ENCODE assay signal across 19 cellular contexts in the genomic region with DNA sequence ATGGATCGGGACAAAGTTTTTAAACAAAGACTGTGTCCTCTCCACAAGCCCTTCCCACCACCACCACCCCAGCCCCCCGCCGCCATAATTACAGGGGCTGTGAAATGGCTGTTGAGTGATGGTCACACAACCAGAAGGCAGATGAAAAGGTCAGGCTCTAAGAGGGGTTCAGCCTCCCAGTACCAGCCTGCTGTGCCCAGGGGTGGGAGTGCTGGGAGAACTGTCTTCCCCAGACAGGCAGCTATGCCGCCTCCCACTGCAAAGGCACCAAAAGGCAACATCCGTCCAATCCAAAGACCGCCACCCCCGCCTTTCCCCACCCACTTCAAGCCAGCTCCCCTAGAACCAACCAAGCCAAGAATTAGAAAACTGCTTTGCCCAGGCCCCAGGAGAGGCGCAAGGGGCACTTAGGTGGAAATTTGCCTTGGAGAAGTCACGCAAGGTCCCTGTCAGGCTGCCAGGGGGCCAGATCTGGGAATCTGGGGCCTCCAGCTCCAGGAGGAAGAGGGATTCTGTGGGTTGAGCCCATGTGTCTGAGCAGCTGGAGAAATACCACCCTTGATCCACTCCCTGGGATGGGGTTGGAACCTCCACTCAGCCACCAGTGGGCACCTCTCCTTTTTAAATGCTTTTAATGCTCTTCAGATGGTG. TPM values are rescaled to one million over a fixed set of nuclear protein-coding genes. Genes with fewer than 3 reads are reported as not detected.
DNase-seq lines count a peak whose midpoint lies in the region; ATAC-seq and TF ChIP-seq lines count a peak whose summit lies in the region.
"Had no signal": no experiment of that assay in that cellular context is flagged by ENCODE, and none has a peak within 500 bp of the region (broad histone marks: within the 10 kb centered on the region; RNA-seq: fewer than 3 reads in every experiment).

No MANE protein-coding gene starts in this region.

- H3F3A ChIP-seq in SK-N-SH (replicated peaks; ENCODE audit: insufficient read depth), result peaks cover 35% of the 10 kb centered on the region

- H3K9me2 ChIP-seq in SK-N-SH, result no peaks in the 10 kb centered on the region

- H3K27ac ChIP-seq in left ventricle myocardium inferior (replicated peaks), result peak overlapping the region; percentile 77
- H3K27ac ChIP-seq in upper lobe of right lung, result no peak overlapping the region
- no peak overlapping the region; a peak in 1 of 4 replicates for H3K27ac ChIP-seq in SK-N-SH (ENCODE audit: low read depth in 2 of 2, low read length in 1 of 2)
- H3K27ac ChIP-seq: neural progenitor cell had no signal

- no peak overlapping the region for H3K9ac ChIP-seq in SK-N-SH
- H3K9ac ChIP-seq: neural progenitor cell had no signal

- POLR2A ChIA-PET in SK-N-SH (lab: Yijun Ruan, JAX), result no interaction called here

- TF ChIP-seq CTCF in left ventricle myocardium inferior (IDR thresholded peaks at IDR 0.05; ENCODE audit: borderline replicate concordance), result no peak
- TF ChIP-seq CTCF in upper lobe of right lung (IDR thresholded peaks at IDR 0.05), result no peak
- no peak for TF ChIP-seq CTCF in SK-N-SH (IDR thresholded peaks at IDR 0.05)

- H3K27me3 ChIP-seq in left ventricle myocardium inferior (ENCODE audit: low read depth), result no peaks in the 10 kb centered on the region
- no peaks in the 10 kb centered on the region for H3K27me3 ChIP-seq in upper lobe of right lung
- H3K27me3 ChIP-seq in SK-N-SH (ENCODE audit: insufficient read depth), result no peaks in the 10 kb centered on the region
- H3K27me3 ChIP-seq: breast epithelium, neural progenitor cell had no signal

- peaks cover 24% of the 10 kb centered on the region for H4K20me1 ChIP-seq in SK-N-SH (ENCODE audit: insufficient read depth)

- peaks cover 73% of the 10 kb centered on the region for H3K4me1 ChIP-seq in left ventricle myocardium inferior
- H3K4me1 ChIP-seq in upper lobe of right lung, result peaks cover 25% of the 10 kb centered on the region
- peaks cover 7 to 9% of the 10 kb centered on the region in 2 experiments; a peak in 3 of 4 replicates for H3K4me1 ChIP-seq in SK-N-SH (ENCODE audit: control insufficient read depth in 1 of 2, insufficient read depth in 2 of 2, low read depth in 1 of 2, low read length in 1 of 2)
- H3K4me1 ChIP-seq: breast epithelium, neural progenitor cell had no signal

- no peak for TF ChIP-seq RAD21 in SK-N-SH (IDR thresholded peaks at IDR 0.05; ENCODE audit: low read length)

- H3K79me2 ChIP-seq in SK-N-SH (ENCODE audit: insufficient read depth), result peaks cover 26% of the 10 kb centered on the region; the same call in 1 of the 2 replicates

- H3K9me3 Mint-ChIP-seq in memory B cell, result no peaks in the 10 kb centered on the region
- H3K9me3 Mint-ChIP-seq: activated naive CD8-positive, alpha-beta T cell treated with anti-CD3 and anti-CD28 coated beads, Interleukin-2, amount 50 U/mL, for 24 hours; IgD-negative memory B cell; neural progenitor cell had no signal

- H3K27me3 Mint-ChIP-seq in T-helper 17 cell, result no peaks in the 10 kb centered on the region
- H3K27me3 Mint-ChIP-seq in memory B cell, result no peaks in the 10 kb centered on the region
- H3K27me3 Mint-ChIP-seq: activated naive CD8-positive, alpha-beta T cell treated with anti-CD3 and anti-CD28 coated beads, Interleukin-2, amount 50 U/mL, for 24 hours; IgD-negative memory B cell had no signal

- H3K36me3 ChIP-seq in left ventricle myocardium inferior, result peaks cover 71% of the 10 kb centered on the region
- H3K36me3 ChIP-seq in upper lobe of right lung, result peaks cover 66% of the 10 kb centered on the region
- H3K36me3 ChIP-seq in SK-N-SH (replicated peaks in 1 of 2; ENCODE audit: control insufficient read depth in 1 of 2, insufficient read depth in 2 of 2, low read length in 1 of 2), result peaks cover 28 to 38% of the 10 kb centered on the region in 2 experiments
- H3K36me3 ChIP-seq: breast epithelium, neural progenitor cell had no signal

- peak overlapping the region; percentile 39 for H3K27ac Mint-ChIP-seq in T-helper 17 cell
- peak overlapping the region; percentile 25 for H3K27ac Mint-ChIP-seq in memory B cell

- no peak overlapping the region for H2AFZ ChIP-seq in SK-N-SH (ENCODE audit: low read depth)
- H2AFZ ChIP-seq: neural progenitor cell had no signal

- 97% methylated on average over 9 of the region's 9 CpGs for WGBS in SK-N-SH (ENCODE audit: low lambda C conversion rate)

- H3K4me3 ChIP-seq in left ventricle myocardium inferior (no peak overlapping the region), upper lobe of right lung (no peak overlapping the region), SK-N-SH (ENCODE audit: low read depth in 2 of 2, low read length in 1 of 2) (no peak overlapping the region)
- H3K4me3 ChIP-seq: breast epithelium, GM12878, neural progenitor cell had no signal

- no peak for DNase-seq in left ventricle myocardium inferior
- no peak for DNase-seq in Right ventricle myocardium superior
- no peak for DNase-seq in T-helper 17 cell
- no peak for DNase-seq in memory B cell (ENCODE audit: low spot score in 2 of 2)
- peak; percentile 31 for DNase-seq in upper lobe of right lung
- no peak for DNase-seq in SK-N-SH
- DNase-seq: activated naive CD8-positive, alpha-beta T cell treated with anti-CD3 and anti-CD28 coated beads, Interleukin-2, amount 50 U/mL, for 24 hours; AML-193; effector CD4-positive, alpha-beta T cell; NCI-H187; SIG-M5; stimulated activated CD4-positive, alpha-beta T cell treated with anti-CD3 and anti-CD28 coated beads, Interleukin-1b, Interleukin-23, amount 100 ng/mL, for 48 hours had no signal

- H3K36me3 Mint-ChIP-seq in T-helper 17 cell (ENCODE audit: low read depth) (peaks cover 7% of the 10 kb centered on the region), memory B cell (peaks cover 19% of the 10 kb centered on the region)

- H3K4me3 Mint-ChIP-seq in T-helper 17 cell (no peak overlapping the region), memory B cell (no peak overlapping the region)
- H3K4me3 Mint-ChIP-seq: activated naive CD8-positive, alpha-beta T cell treated with anti-CD3 and anti-CD28 coated beads, Interleukin-2, amount 50 U/mL, for 24 hours; neural progenitor cell had no signal

- no peak overlapping the region for H3K4me2 ChIP-seq in SK-N-SH
- H3K4me2 ChIP-seq: neural progenitor cell had no signal

- CTCF ChIA-PET in SK-N-SH (lab: Yijun Ruan, JAX), result interaction anchor here (1.2 to 1.7 kb wide), 4 partner anchors 12 to 280 kb away, joined by 3 to 5 read pairs (median 4); no protein-coding TSS in a partner anchor

- H3K9me3 ChIP-seq in left ventricle myocardium inferior (replicated peaks) (no peaks in the 10 kb centered on the region), T-helper 17 cell (ENCODE audit: control insufficient read depth, low read length, poor library complexity, severe bottlenecking) (no peaks in the 10 kb centered on the region), upper lobe of right lung (no peaks in the 10 kb centered on the region), SK-N-SH (no peaks in the 10 kb centered on the region)
- H3K9me3 ChIP-seq: breast epithelium had no signal

- ATAC-seq in Right ventricle myocardium superior (ENCODE audit: poor library complexity), result no peak
- no peak for ATAC-seq in T-helper 17 cell
- no peak for ATAC-seq in memory B cell (ENCODE audit: low read depth)
- ATAC-seq in upper lobe of right lung, result no peak
- no peak for ATAC-seq in HG02678 (IDR thresholded peaks at IDR 0.05; ENCODE audit: unreplicated experiment)
- ATAC-seq: activated CD4-positive, CD25-positive, alpha-beta regulatory T cell treated with anti-CD3 and anti-CD28 coated beads, Interleukin-2, amount 50 U/mL, for 24 hours; activated naive CD8-positive, alpha-beta T cell treated with anti-CD3 and anti-CD28 coated beads, Interleukin-2, amount 50 U/mL, for 24 hours had no signal

- peaks cover 34% of the 10 kb centered on the region for H3K4me1 Mint-ChIP-seq in T-helper 17 cell
- peaks cover 21% of the 10 kb centered on the region for H3K4me1 Mint-ChIP-seq in memory B cell

- no peak for TF ChIP-seq EP300 in SK-N-SH (IDR thresholded peaks at IDR 0.05; ENCODE audit: borderline replicate concordance in 1 of 2, low read depth in 1 of 2, low read length in 1 of 2)

- intact Hi-C loops in left ventricle myocardium inferior (cut with micrococcal nuclease) (no loop called here), Right ventricle myocardium superior (cut with DNase I) (no loop called here), upper lobe of right lung (cut with DNase I) (no loop called here)

TF ChIP-seq in SK-N-SH, 30 proteins besides CTCF, POLR2A, EP300 and RAD21 (continues in another document):
- TF ChIP-seq IRF3 (IDR thresholded peaks at IDR 0.05; ENCODE audit: low read depth, low read length) (no peak), MEF2A (IDR thresholded peaks at IDR 0.05; ENCODE audit: borderline replicate concordance, low read depth) (no peak)

RNA-seq across cellular contexts. Expression of gene CARHSP1, which starts 14.4 kb away (rescaled TPM):
- total RNA-seq in left ventricle myocardium inferior, result 23.9 TPM
- total RNA-seq in Right ventricle myocardium superior, result 26.0 TPM
- 10 to 100 TPM; 25.4 to 30.4 TPM for total RNA-seq in T-helper 17 cell
- total RNA-seq in upper lobe of right lung, result 103 TPM
- polyA plus RNA-seq in SK-N-SH (2012; rRNA removed), result 60.6 and 93.6 TPM in 2 replicates
- 41.7 and 53.3 TPM in 2 replicates for polyA plus RNA-seq in SK-N-SH (2012; cell fraction: cytosol; rRNA removed)
- polyA plus RNA-seq in SK-N-SH (2012; cell fraction: nucleus; rRNA removed), result 56.6 and 82.5 TPM in 2 replicates

RNA-seq across cellular contexts. Expression of gene LITAFD, which starts 27.7 kb away (rescaled TPM):
- not detected for total RNA-seq in left ventricle myocardium inferior
- total RNA-seq in Right ventricle myocardium superior, result not detected
- under 1 TPM in 1 of 2 donors, not detected in 1; 0.75 TPM for total RNA-seq in T-helper 17 cell
- not detected for total RNA-seq in upper lobe of right lung
- not detected in 2 replicates for polyA plus RNA-seq in SK-N-SH (2012; rRNA removed)
- not detected in 2 replicates for polyA plus RNA-seq in SK-N-SH (2012; cell fraction: cytosol; rRNA removed)
- polyA plus RNA-seq in SK-N-SH (2012; cell fraction: nucleus; rRNA removed), result not detected in 2 replicates
- total RNA-seq: breast epithelium, GM12878, temporal lobe had no signal
- polyA plus RNA-seq: GM12878, IgD-negative memory B cell had no signal

RNA-seq across cellular contexts. Expression of gene PMM2, which starts 56.8 kb away (rescaled TPM):
- total RNA-seq in left ventricle myocardium inferior (13.7 TPM), Right ventricle myocardium superior (14.9 TPM), T-helper 17 cell (10 to 100 TPM; 35.8 to 40.6 TPM), upper lobe of right lung (36.8 TPM)
- 24.3 and 27.6 TPM in 2 replicates for polyA plus RNA-seq in SK-N-SH (2012; rRNA removed)
- polyA plus RNA-seq in SK-N-SH (2012; cell fraction: cytosol; rRNA removed), result 23.4 and 28.8 TPM in 2 replicates
- polyA plus RNA-seq in SK-N-SH (2012; cell fraction: nucleus; rRNA removed), result 47.6 and 49.7 TPM in 2 replicates

RNA-seq across cellular contexts. Expression of gene TMEM186, which starts 57.0 kb away (rescaled TPM):
- total RNA-seq in left ventricle myocardium inferior, result 16.4 TPM
- 12.7 TPM for total RNA-seq in Right ventricle myocardium superior
- total RNA-seq in T-helper 17 cell, result 1 to 10 TPM; 2.4 to 3.5 TPM
- 9.1 TPM for total RNA-seq in upper lobe of right lung
- 13.2 and 18.2 TPM in 2 replicates for polyA plus RNA-seq in SK-N-SH (2012; rRNA removed)
- 16.1 and 16.8 TPM in 2 replicates for polyA plus RNA-seq in SK-N-SH (2012; cell fraction: cytosol; rRNA removed)
- 15.9 and 16.9 TPM in 2 replicates for polyA plus RNA-seq in SK-N-SH (2012; cell fraction: nucleus; rRNA removed)
